ENCODE assay signal across 8 cellular contexts in the genomic region with DNA sequence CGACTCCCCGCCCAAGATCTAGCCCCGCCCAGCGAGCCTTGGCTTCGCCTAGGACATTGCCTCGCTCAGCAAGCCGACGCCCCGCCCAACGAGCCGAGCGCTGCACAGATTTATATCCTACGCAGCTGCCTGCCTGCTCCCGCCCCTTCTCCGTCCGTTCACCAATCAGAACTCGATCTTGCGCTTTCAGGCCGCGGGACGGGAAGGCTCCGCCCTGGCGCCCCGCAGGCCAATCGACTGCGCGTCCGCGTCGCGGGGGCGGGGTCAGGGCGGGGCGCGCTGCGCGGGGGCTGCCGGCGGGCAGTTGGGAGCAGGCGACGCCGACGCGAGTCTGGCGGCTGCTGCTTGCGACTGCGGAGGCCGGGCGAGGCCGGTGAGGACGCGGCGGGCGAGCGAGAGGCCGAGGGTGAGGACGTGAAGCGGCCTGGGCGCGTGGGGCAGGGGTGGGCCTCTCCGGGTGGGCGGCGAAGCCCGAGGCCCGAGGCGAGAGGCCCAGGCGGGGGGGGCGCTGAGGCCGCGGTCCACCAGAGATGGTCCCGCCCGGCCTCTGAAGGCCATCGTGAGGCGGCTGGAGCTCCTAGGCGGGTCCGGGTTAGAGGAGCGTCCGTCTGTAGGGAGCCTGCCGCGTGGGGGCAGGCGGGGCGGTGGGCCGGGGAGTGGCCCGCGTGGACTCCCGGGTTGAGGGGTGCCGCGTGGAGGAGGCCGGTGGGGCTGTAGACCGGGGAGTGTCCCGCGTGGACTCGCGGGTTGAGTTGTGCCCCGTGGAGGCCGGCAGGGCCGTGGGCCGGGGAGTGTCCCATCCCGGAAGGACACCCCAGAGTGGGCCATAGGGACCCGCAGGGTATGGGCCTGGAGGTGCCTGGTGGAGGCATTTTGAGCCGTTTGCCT. TPM values are rescaled to one million over a fixed set of nuclear protein-coding genes. Genes with fewer than 3 reads are reported as not detected.
DNase-seq lines count a peak whose midpoint lies in the region; ATAC-seq and TF ChIP-seq lines count a peak whose summit lies in the region.

A gene with protein sequence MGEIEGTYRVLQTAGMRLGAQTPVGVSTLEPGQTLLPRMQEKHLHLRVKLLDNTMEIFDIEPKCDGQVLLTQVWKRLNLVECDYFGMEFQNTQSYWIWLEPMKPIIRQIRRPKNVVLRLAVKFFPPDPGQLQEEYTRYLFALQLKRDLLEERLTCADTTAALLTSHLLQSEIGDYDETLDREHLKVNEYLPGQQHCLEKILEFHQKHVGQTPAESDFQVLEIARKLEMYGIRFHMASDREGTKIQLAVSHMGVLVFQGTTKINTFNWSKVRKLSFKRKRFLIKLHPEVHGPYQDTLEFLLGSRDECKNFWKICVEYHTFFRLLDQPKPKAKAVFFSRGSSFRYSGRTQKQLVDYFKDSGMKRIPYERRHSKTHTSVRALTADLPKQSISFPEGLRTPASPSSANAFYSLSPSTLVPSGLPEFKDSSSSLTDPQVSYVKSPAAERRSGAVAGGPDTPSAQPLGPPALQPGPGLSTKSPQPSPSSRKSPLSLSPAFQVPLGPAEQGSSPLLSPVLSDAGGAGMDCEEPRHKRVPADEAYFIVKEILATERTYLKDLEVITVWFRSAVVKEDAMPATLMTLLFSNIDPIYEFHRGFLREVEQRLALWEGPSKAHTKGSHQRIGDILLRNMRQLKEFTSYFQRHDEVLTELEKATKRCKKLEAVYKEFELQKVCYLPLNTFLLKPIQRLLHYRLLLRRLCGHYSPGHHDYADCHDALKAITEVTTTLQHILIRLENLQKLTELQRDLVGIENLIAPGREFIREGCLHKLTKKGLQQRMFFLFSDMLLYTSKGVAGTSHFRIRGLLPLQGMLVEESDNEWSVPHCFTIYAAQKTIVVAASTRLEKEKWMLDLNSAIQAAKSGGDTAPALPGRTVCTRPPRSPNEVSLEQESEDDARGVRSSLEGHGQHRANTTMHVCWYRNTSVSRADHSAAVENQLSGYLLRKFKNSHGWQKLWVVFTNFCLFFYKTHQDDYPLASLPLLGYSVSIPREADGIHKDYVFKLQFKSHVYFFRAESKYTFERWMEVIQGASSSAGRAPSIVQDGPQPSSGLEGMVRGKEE (plus strand): TSS at position 303 of the 888 bp plus-strand sequence. CDS start 16,823 bp downstream, outside the sequence.

- ATAC-seq in HG02884 (IDR thresholded peaks at IDR 0.05; ENCODE audit: unreplicated experiment) (peak; percentile 82), heart left ventricle (peak; percentile 91 to 96 (median 94))

- peak within 1 kb of the TSS in 3 of 4 donors; percentile 23 to 63 (median 44) for H3K4me3 ChIP-seq in adrenal gland
- H3K4me3 ChIP-seq in heart left ventricle: peak within 1 kb of the TSS; percentile 60 to 97 (median 88)
- H3K4me3 ChIP-seq in transverse colon: peak within 1 kb of the TSS; percentile 81 to 87 (median 83)

- H3K27me3 ChIP-seq in adrenal gland (no peaks in the 10 kb centered on the region), heart left ventricle (no peaks in the 10 kb centered on the region), transverse colon (no peaks in the 10 kb centered on the region)

- TF ChIP-seq EP300 in transverse colon (IDR thresholded peaks at IDR 0.05; ENCODE audit: low read depth): no peak

- H3K36me3 ChIP-seq in adrenal gland (replicated peaks in 1 of 2) (peaks cover 0 to 25% of the 10 kb centered on the region in 2 donors), heart left ventricle (peaks cover 0 to 36% (median 33%) of the 10 kb centered on the region in 9 donors), transverse colon (peaks cover 0 to 18% (median 0%) of the 10 kb centered on the region in 4 donors)

- TF ChIP-seq CTCF in adrenal gland (IDR thresholded peaks at IDR 0.05) (peak in 1 of 6 experiments; percentile 13), heart left ventricle (IDR thresholded peaks at IDR 0.05) (peak in 1 of 12 donors; percentile 7), transverse colon (IDR thresholded peaks at IDR 0.05) (no peak)

- in situ Hi-C loops in transverse colon (cut with MboI; ENCODE audit: low pct_ligation_motif_present in 1 of 4, low pct_unique_long_range_greater_than_20kb in 1 of 4, low sequenced_read_pairs in 3 of 4): no loop called here

- 0 to 2% (median 1%) methylated on average over 11 to 101 of the region's 101 CpGs for WGBS in adrenal gland, 4 donors
- WGBS in heart left ventricle, 4 donors: 0 to 3% (median 0%) methylated on average over 16 to 101 of the region's 101 CpGs
- WGBS in transverse colon (ENCODE audit: low coverage in 1 of 2), 2 donors: 1% methylated on average over 54 of the region's 101 CpGs; no CpG with 5 or more reads in 1 of the 2 donors

- intact Hi-C loops in adrenal gland (cut with DNase I) (no loop called here), heart left ventricle (cut with DNase I) (loop anchor here in 4 of 10 donors (1.0 to 10.0 kb wide), 6 partner anchors 36 to 259 kb away; a partner anchor contains a TSS), transverse colon (cut with DNase I; ENCODE audit: low total_unique reads) (no loop called here)

- H3K9me3 ChIP-seq in adrenal gland (replicated peaks in 1 of 3) (no peaks in the 10 kb centered on the region), heart left ventricle (no peaks in the 10 kb centered on the region), transverse colon (no peaks in the 10 kb centered on the region)

- TF ChIP-seq POLR2A in GM15510 (IDR thresholded peaks at IDR 0.05; ENCODE audit: borderline replicate concordance, extremely low read depth, insufficient read length) (peak; percentile 96), adrenal gland (IDR thresholded peaks at IDR 0.05) (peak; percentile 89 to 90), heart left ventricle (IDR thresholded peaks at IDR 0.05) (peak in 1 of 2 donors; percentile 91), transverse colon (IDR thresholded peaks at IDR 0.05) (peak; percentile 72)

- DNase-seq in NCI-H146 treated with DMSO at 0.1 percent for 48 hours (lab: John Stamatoyannopoulos, UW; ENCODE audit: unreplicated experiment): peak; percentile 88
- DNase-seq in T-helper 1 cell: peak; percentile 96 to 98 (median 97)
- DNase-seq in adrenal gland: peak; percentile 100
- DNase-seq in heart left ventricle: peak; percentile 99 to 100 (median 100)
- DNase-seq in pons (ENCODE audit: low spot score): peak; percentile 98
- DNase-seq in transverse colon: peak; percentile 100

- H3K4me1 ChIP-seq in adrenal gland (replicated peaks in 1 of 2): peaks cover 20 to 26% of the 10 kb centered on the region in 2 donors
- peaks cover 0 to 40% (median 19%) of the 10 kb centered on the region in 12 donors for H3K4me1 ChIP-seq in heart left ventricle
- peaks cover 11 to 85% (median 53%) of the 10 kb centered on the region in 4 donors for H3K4me1 ChIP-seq in transverse colon

- H3K27ac ChIP-seq in adrenal gland (peak within 1 kb of the TSS in 4 of 5 donors; percentile 80 to 97 (median 86)), heart left ventricle (peak within 1 kb of the TSS; percentile 16 to 93 (median 86)), transverse colon (peak within 1 kb of the TSS; percentile 96 to 97 (median 96))

RNA-seq across cellular contexts. Expression of the gene that starts here (rescaled TPM):
- total RNA-seq in adrenal gland (10 to 100 TPM; 17.3 to 58.8 (median 37.8) TPM), heart left ventricle (10 to 100 TPM; 17.1 to 31.8 (median 21.9) TPM), transverse colon (100 to 1,000 TPM in 3 of 4 donors, 10 to 100 TPM in 1; 96.5 to 164 (median 136) TPM)
- polyA plus RNA-seq in adrenal gland (10 to 100 TPM; 34.4 to 55.3 (median 35.8) TPM), heart left ventricle (10 to 100 TPM in 1 of 2 donors, 1 to 10 TPM in 1; 7.9 to 11.9 TPM)

Comparison
In these comparisons a context has a peak if more than half of its experiments do, and no peak if none do; other contexts are left out.
1. Peak in every context shown above with its lines: DNase-seq, ATAC-seq, H3K4me3 ChIP-seq and H3K27ac ChIP-seq.